ENCODE assay signal across 9 cellular contexts in the genomic region with DNA sequence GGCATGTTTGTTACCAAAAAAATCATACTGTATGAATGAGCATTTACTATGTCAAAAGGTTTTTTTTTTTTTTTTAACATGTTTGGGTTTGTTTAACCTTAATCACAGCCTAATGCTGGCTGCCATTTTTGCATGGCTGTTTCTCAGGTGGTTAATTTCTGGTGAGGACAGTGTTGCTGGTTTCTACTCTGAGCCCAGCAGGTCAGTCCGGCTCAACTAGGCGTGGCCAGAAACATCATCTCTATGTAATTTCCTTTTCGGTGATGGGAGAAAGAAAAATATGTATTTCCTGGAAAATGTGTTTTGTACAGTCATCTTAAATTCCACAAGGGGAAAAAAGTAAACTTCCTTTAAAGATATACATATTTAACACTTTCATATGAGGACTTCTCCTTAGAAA. TPM values are rescaled to one million over a fixed set of nuclear protein-coding genes. Genes with fewer than 3 reads are reported as not detected.
DNase-seq lines count a peak whose midpoint lies in the region; ATAC-seq and TF ChIP-seq lines count a peak whose summit lies in the region.
"Had no signal": no experiment of that assay in that cellular context is flagged by ENCODE, and none has a peak within 500 bp of the region (broad histone marks: within the 10 kb centered on the region; RNA-seq: fewer than 3 reads in every experiment).

No MANE protein-coding gene starts in this region.

- H3K79me2 ChIP-seq in PC-3 (ENCODE audit: low read length), result no peaks in the 10 kb centered on the region

- H3K36me3 ChIP-seq in PC-3 (ENCODE audit: low read depth, low read length) (no peaks in the 10 kb centered on the region), endocrine pancreas (ENCODE audit: control insufficient read depth, insufficient read depth, low read length) (no peaks in the 10 kb centered on the region), transverse colon (no peaks in the 10 kb centered on the region)
- H3K36me3 ChIP-seq: gastrocnemius medialis had no signal

- TF ChIP-seq POLR2A in transverse colon (IDR thresholded peaks at IDR 0.05), result no peak

- intact Hi-C loops in PC-3 (cut with micrococcal nuclease) (loop anchor here (1.0 to 2.0 kb wide), 4 partner anchors 9 to 74 kb away; no protein-coding TSS in a partner anchor), transverse colon (cut with DNase I; ENCODE audit: low total_unique reads) (no loop called here)

- peak overlapping the region; percentile 98 for H3K27ac ChIP-seq in PC-3 (ENCODE audit: low read length)
- no peak overlapping the region for H3K27ac ChIP-seq in transverse colon

- H3K4me1 ChIP-seq in PC-3 (ENCODE audit: insufficient read depth, low read length) (peaks cover 68% of the 10 kb centered on the region), endocrine pancreas (ENCODE audit: control insufficient read depth, insufficient read depth, low read length) (peaks cover 13% of the 10 kb centered on the region), transverse colon (peaks cover 0 to 10% (median 6%) of the 10 kb centered on the region in 4 donors)

- TF ChIP-seq CTCF in PC-3 (conservative IDR thresholded peaks at IDR 0.05; ENCODE audit: low read depth, low read length) (no peak), osteocyte (IDR thresholded peaks at IDR 0.05) (no peak), transverse colon (IDR thresholded peaks at IDR 0.05) (no peak)

- TSS peak; percentile 94 for BruUV-seq in PC-3 (replicated peaks; lab: Mats Ljungman, UMichigan)

- H3K4me2 ChIP-seq in PC-3 (ENCODE audit: low read length), result peak overlapping the region; percentile 81

- peak overlapping the region; percentile 95 for H3K27ac Mint-ChIP-seq in osteocyte (ENCODE audit: unreplicated experiment)

- H3K9me2 ChIP-seq in PC-3 (replicated peaks; ENCODE audit: low read length), result no peaks in the 10 kb centered on the region

- in situ Hi-C loops in transverse colon (cut with MboI; ENCODE audit: low pct_ligation_motif_present in 1 of 4, low pct_unique_long_range_greater_than_20kb in 1 of 4, low sequenced_read_pairs in 3 of 4), result no loop called here

- 40% methylated on average over 1 to 3 of the region's 3 CpGs for WGBS in transverse colon (ENCODE audit: low coverage in 1 of 2), 2 donors

- H3K36me3 Mint-ChIP-seq in osteocyte (ENCODE audit: unreplicated experiment), result no peaks in the 10 kb centered on the region

- peak; percentile 94 for DNase-seq in ELR (ENCODE audit: low read depth)
- peak; percentile 86 for DNase-seq in PC-3
- no peak for DNase-seq in osteocyte (ENCODE audit: extremely low spot score, unreplicated experiment)
- no peak for DNase-seq in NCI-H345 (lab: John Stamatoyannopoulos, UW)
- no peak for DNase-seq in SK-N-DZ (ENCODE audit: low spot score)
- DNase-seq in activated naive CD4-positive, alpha-beta T cell treated with anti-CD3 and anti-CD28 coated beads, Interleukin-2, amount 50 U/mL, for 16 hours, result no peak
- no peak for DNase-seq in transverse colon

- H3K27me3 ChIP-seq in PC-3 (ENCODE audit: low read length) (no peaks in the 10 kb centered on the region), endocrine pancreas (ENCODE audit: control insufficient read depth, insufficient read depth, low read length) (no peaks in the 10 kb centered on the region), transverse colon (no peaks in the 10 kb centered on the region)
- H3K27me3 ChIP-seq: gastrocnemius medialis had no signal

- peak overlapping the region; percentile 15 for H3K4me3 Mint-ChIP-seq in osteocyte (ENCODE audit: unreplicated experiment)

- no peaks in the 10 kb centered on the region for H4K20me1 ChIP-seq in PC-3 (ENCODE audit: low read length)

- H3K9ac ChIP-seq in PC-3 (ENCODE audit: low read length) (peak overlapping the region; percentile 91), endocrine pancreas (ENCODE audit: control insufficient read depth, insufficient read depth, low read length) (no peak overlapping the region)

- H3K9me3 Mint-ChIP-seq in osteocyte (ENCODE audit: unreplicated experiment), result no peaks in the 10 kb centered on the region

- ATAC-seq in PC-3, result peak; percentile 58

- H3K9me3 ChIP-seq in PC-3 (ENCODE audit: low read length) (no peaks in the 10 kb centered on the region), endocrine pancreas (ENCODE audit: control insufficient read depth, low read length) (no peaks in the 10 kb centered on the region), transverse colon (no peaks in the 10 kb centered on the region)
- H3K9me3 ChIP-seq: gastrocnemius medialis had no signal

- H3K4me1 Mint-ChIP-seq in osteocyte (ENCODE audit: unreplicated experiment), result peaks cover 53% of the 10 kb centered on the region

- POLR2A ChIA-PET in PC-3 (lab: Charles Lee; ENCODE audit: unreplicated experiment), result interaction anchor here (0.7 kb wide), 1 partner anchor 28 kb away, joined by 7 read pairs; no protein-coding TSS in a partner anchor

- H2AFZ ChIP-seq in PC-3 (ENCODE audit: low read length), result no peak overlapping the region

- CTCF ChIA-PET in PC-3 (lab: Charles Lee), result interaction anchor here (0.6 to 0.7 kb wide), 2 partner anchors 25 kb away, joined by 3 to 7 read pairs; a partner anchor contains a TSS

- TF ChIP-seq EP300 in transverse colon (IDR thresholded peaks at IDR 0.05; ENCODE audit: low read depth), result no peak

- no peaks in the 10 kb centered on the region for H3K27me3 Mint-ChIP-seq in osteocyte (ENCODE audit: unreplicated experiment)

- H3K4me3 ChIP-seq in PC-3 (ENCODE audit: low read length), result peak overlapping the region; percentile 50
- H3K4me3 ChIP-seq in endocrine pancreas (ENCODE audit: control insufficient read depth, insufficient read depth, low read length), result peak overlapping the region; percentile 38
- H3K4me3 ChIP-seq in transverse colon, result no peak overlapping the region
- H3K4me3 ChIP-seq: gastrocnemius medialis had no signal

- H3F3A ChIP-seq in PC-3 (ENCODE audit: low read length, unreplicated experiment), result peaks cover 18% of the 10 kb centered on the region

RNA-seq across cellular contexts. Expression of a gene that starts 24.9 kb away (rescaled TPM):
- total RNA-seq in PC-3 (2014; rRNA removed) (389 and 626 TPM in 2 replicates), osteocyte (199 and 214 TPM in 2 replicates), transverse colon (100 to 1,000 TPM in 2 of 4 donors, 10 to 100 TPM in 2; 17.1 to 167 (median 110) TPM)
- polyA plus RNA-seq in SK-N-DZ (2014; cell fraction: cytosol; rRNA removed), result 152 and 161 TPM in 2 replicates
- 66.7 and 106 TPM in 2 replicates for polyA plus RNA-seq in SK-N-DZ (2014; cell fraction: nucleus; rRNA removed)

Comparison
In these comparisons a context has a peak if more than half of its experiments do, and no peak if none do; other contexts are left out.
1. DNase-seq: peak in ELR (single experiment) and PC-3 (single experiment); none in osteocyte (single experiment), NCI-H345 (single experiment), SK-N-DZ (single experiment), activated naive CD4-positive, alpha-beta T cell treated with anti-CD3 and anti-CD28 coated beads, Interleukin-2, amount 50 U/mL, for 16 hours (single experiment) and transverse colon (single experiment).
2. H3K4me3 ChIP-seq: peak in PC-3 (single experiment) and endocrine pancreas (single experiment); none in transverse colon (0 of 4).